In the genomic region with DNA sequence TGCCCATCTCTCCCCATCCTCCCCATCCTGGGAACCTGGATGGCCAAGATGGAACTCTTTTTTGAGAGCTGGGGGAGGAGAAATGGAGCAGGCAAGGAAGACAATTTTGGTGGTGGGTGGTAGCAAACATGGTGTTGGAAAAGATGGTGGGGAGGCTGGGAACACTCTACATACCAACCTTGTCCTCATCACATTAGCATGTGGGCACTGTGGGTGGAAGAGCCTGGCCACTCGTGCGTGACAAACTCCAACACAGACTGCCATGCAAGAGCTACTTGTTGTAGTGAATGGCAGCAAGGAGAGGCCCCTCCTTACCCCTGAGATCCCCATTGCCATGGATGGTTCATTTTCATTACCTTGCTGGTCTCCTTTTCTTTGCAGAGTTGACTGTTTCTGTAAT, we compare ENCODE assay signal across 24 cellular contexts.
DNase-seq lines count a peak whose midpoint lies in the region; ATAC-seq, FAIRE-seq and TF ChIP-seq lines count a peak whose summit lies in the region.
"Had no signal": no experiment of that assay in that cellular context is flagged by ENCODE, and none has a peak within 500 bp of the region (broad histone marks: within the 10 kb centered on the region; RNA-seq: fewer than 3 reads in every experiment).

No MANE protein-coding gene starts in this region.

- H3K79me2 ChIP-seq in PC-9 (ENCODE audit: low read depth) = no peaks in the 10 kb centered on the region

- H3K4me2 ChIP-seq in PC-9 = peak overlapping the region; percentile 59

- H3K4me3 ChIP-seq in PC-9 (no peak overlapping the region), A673 (ENCODE audit: low read depth, low read length, poor library complexity, severe bottlenecking) (no peak overlapping the region)
- H3K4me3 ChIP-seq: BLaER1 treated with 17β-estradiol and CSF1 and Interleukin-3, amounts not matched to agents 10 nM and 100 nM; MG63; ovary; SJSA1 had no signal

- TF ChIP-seq CTCF in PC-9 (conservative IDR thresholded peaks at IDR 0.05) (no peak), A673 (conservative IDR thresholded peaks at IDR 0.05; ENCODE audit: low read depth, low read length) (no peak)

- peaks cover 3 to 4% of the 10 kb centered on the region in 2 donors for H3K36me3 Mint-ChIP-seq in activated T-cell treated with anti-CD3 and anti-CD28 coated beads, Interleukin-2, amount 50 U/mL, for 72 hours (ENCODE audit: insufficient read depth in 2 of 2)
- H3K36me3 Mint-ChIP-seq in immature natural killer cell = peaks cover 0 to 3% (median 0%) of the 10 kb centered on the region in 3 donors
- H3K36me3 Mint-ChIP-seq: WTC11 had no signal

- H3K27me3 ChIP-seq in PC-9 (ENCODE audit: insufficient read depth, low read depth) = no peaks in the 10 kb centered on the region
- peaks cover 4% of the 10 kb centered on the region for H3K27me3 ChIP-seq in A673 (replicated peaks; ENCODE audit: insufficient read depth, low read depth, low read length, poor library complexity)
- H3K27me3 ChIP-seq: ovary, SJSA1 had no signal

- H3K27ac Mint-ChIP-seq in activated T-cell treated with anti-CD3 and anti-CD28 coated beads, Interleukin-2, amount 50 U/mL, for 72 hours = no peak overlapping the region
- peak overlapping the region; percentile 89 to 96 (median 94) for H3K27ac Mint-ChIP-seq in immature natural killer cell
- H3K27ac Mint-ChIP-seq: type B pancreatic cell, WTC11 had no signal

- peak; percentile 23 for FAIRE-seq in urothelium cell line (lab: Jason Lieb, UNC)
- FAIRE-seq: endometrium, RCC 7860 had no signal

- peaks cover 39% of the 10 kb centered on the region for H3K4me1 ChIP-seq in PC-9 (replicated peaks; ENCODE audit: insufficient read depth)
- H3K4me1 ChIP-seq in A673 (ENCODE audit: insufficient read depth, low read length, poor library complexity, severe bottlenecking) = no peaks in the 10 kb centered on the region

- H2AFZ ChIP-seq in PC-9 = no peak overlapping the region

- H3K4me1 Mint-ChIP-seq in activated T-cell treated with anti-CD3 and anti-CD28 coated beads, Interleukin-2, amount 50 U/mL, for 72 hours (ENCODE audit: low read depth) = peaks cover 74% of the 10 kb centered on the region
- H3K4me1 Mint-ChIP-seq in immature natural killer cell = peaks cover 76 to 96% of the 10 kb centered on the region in 2 donors

- H3K4me3 Mint-ChIP-seq in activated T-cell treated with anti-CD3 and anti-CD28 coated beads, Interleukin-2, amount 50 U/mL, for 72 hours = peak overlapping the region; percentile 44 to 58
- peak overlapping the region; percentile 58 to 78 (median 69) for H3K4me3 Mint-ChIP-seq in immature natural killer cell
- H3K4me3 Mint-ChIP-seq: type B pancreatic cell, WTC11 had no signal

- BruUV-seq in PC-9 (replicated peaks; lab: Mats Ljungman, UMichigan) (no TSS peak), A673 (replicated peaks; lab: Mats Ljungman, UMichigan) (no TSS peak)

- peaks cover 7% of the 10 kb centered on the region; the same call in 1 of the 2 replicates for H3K9me3 ChIP-seq in PC-9 (ENCODE audit: insufficient read depth, low read depth)
- no peaks in the 10 kb centered on the region for H3K9me3 ChIP-seq in A673 (ENCODE audit: low read depth, low read length, poor library complexity, severe bottlenecking)
- H3K9me3 ChIP-seq: MG63, ovary, SJSA1 had no signal

- intact Hi-C loops in PC-9 (cut with micrococcal nuclease; ENCODE audit: unreplicated experiment) = no loop called here
- intact Hi-C loops in A673 (cut with micrococcal nuclease; ENCODE audit: unreplicated experiment) = no loop called here

- H3K27ac ChIP-seq in PC-9 (peak overlapping the region; percentile 87), A673 (ENCODE audit: low read depth, low read length, poor library complexity, severe bottlenecking) (no peak overlapping the region)
- H3K27ac ChIP-seq: BLaER1 treated with 17β-estradiol and CSF1 and Interleukin-3, amounts not matched to agents 10 nM and 100 nM; ovary; SJSA1 had no signal

- H3F3A ChIP-seq in PC-9 (ENCODE audit: insufficient read depth, low read depth) = peaks cover 31% of the 10 kb centered on the region; the same call in 1 of the 2 replicates

- H3K9me2 ChIP-seq in PC-9 (ENCODE audit: insufficient read depth) = no peaks in the 10 kb centered on the region

- H4K20me1 ChIP-seq in PC-9 (ENCODE audit: insufficient read depth) = no peaks in the 10 kb centered on the region
- H4K20me1 ChIP-seq: BLaER1 treated with 17β-estradiol and CSF1 and Interleukin-3, amounts not matched to agents 10 nM and 100 nM had no signal

- H3K9me3 Mint-ChIP-seq in activated T-cell treated with anti-CD3 and anti-CD28 coated beads, Interleukin-2, amount 50 U/mL, for 72 hours = peaks cover 2% of the 10 kb centered on the region in 2 donors
- no peaks in the 10 kb centered on the region for H3K9me3 Mint-ChIP-seq in immature natural killer cell

- CTCF ChIA-PET in PC-9 (lab: Charles Lee) (no interaction called here), A673 (lab: Charles Lee) (no interaction called here)

- DNase-seq in activated T-cell treated with anti-CD3 and anti-CD28 coated beads, Interleukin-2, amount 50 U/mL, for 72 hours = no peak
- no peak for DNase-seq in activated T-cell treated with anti-CD3 and anti-CD28 coated beads, Interleukin-2, amount 50 U/mL, for 1 hour
- DNase-seq in PC-9 (no peak), immature natural killer cell (no peak), urothelium cell line (ENCODE audit: low spot score) (no peak), NCI-H82 treated with DMSO at 0.1 percent for 48 hours (lab: John Stamatoyannopoulos, UW; ENCODE audit: unreplicated experiment) (no peak), A673 (ENCODE audit: low spot score) (no peak)
- DNase-seq: activated effector memory CD4-positive, alpha-beta T cell treated with anti-CD3 and anti-CD28 coated beads, Interleukin-2, amount 50 U/mL, for 16 hours; DMS53; HCEC 1CT; mesendoderm; MG63; NCI-H1417 treated with DMSO at 0.1 percent for 48 hours; NCI-H510A; ovary; right cardiac atrium; stimulated activated CD4-positive, alpha-beta T cell treated with anti-CD3 and anti-CD28 coated beads, Interleukin-12 subunit alpha, Interleukin-12 subunit beta, amount 100 ng/mL, for 4 hours had no signal

- POLR2A ChIA-PET in PC-9 (lab: Charles Lee; ENCODE audit: unreplicated experiment) (no interaction called here), A673 (lab: Charles Lee; ENCODE audit: low non-redundant PET) (no interaction called here)

- peaks cover 7% of the 10 kb centered on the region for H3K27me3 Mint-ChIP-seq in activated T-cell treated with anti-CD3 and anti-CD28 coated beads, Interleukin-2, amount 50 U/mL, for 72 hours (ENCODE audit: low read depth)
- H3K27me3 Mint-ChIP-seq in immature natural killer cell (ENCODE audit: low read depth in 3 of 3) = peaks cover 18 to 31% (median 29%) of the 10 kb centered on the region in 3 donors

- no peak for ATAC-seq in activated T-cell treated with anti-CD3 and anti-CD28 coated beads, Interleukin-2, amount 50 U/mL, for 72 hours (replicated peaks in 1 of 2)
- ATAC-seq in HG02973 (IDR thresholded peaks at IDR 0.05; ENCODE audit: unreplicated experiment) = no peak
- ATAC-seq: right cardiac atrium, WTC11 had no signal

- no peaks in the 10 kb centered on the region for H3K36me3 ChIP-seq in PC-9 (ENCODE audit: low read depth)
- H3K36me3 ChIP-seq in A673 (ENCODE audit: insufficient read depth, low read length, poor library complexity, severe bottlenecking) = no peaks in the 10 kb centered on the region
- H3K36me3 ChIP-seq: BLaER1 treated with 17β-estradiol and CSF1 and Interleukin-3, amounts not matched to agents 10 nM and 100 nM; MG63; ovary; SJSA1 had no signal
